ENCODE assay signal across 17 cellular contexts in genomic region chr1:67838180-67838912, GRCh38. TPM values are rescaled to one million over a fixed set of nuclear protein-coding genes. Genes with fewer than 3 reads are reported as not detected.
DNase-seq lines count a peak whose midpoint lies in the region; ATAC-seq, FAIRE-seq and TF ChIP-seq lines count a peak whose summit lies in the region.
"Had no signal": no experiment of that assay in that cellular context is flagged by ENCODE, and none has a peak within 500 bp of the region (broad histone marks: within the 10 kb centered on the region; RNA-seq: fewer than 3 reads in every experiment).

No MANE protein-coding gene starts in this region.

- H3K4me3 ChIP-seq in BE2C (ENCODE audit: low read depth, low read length) (no peak overlapping the region), PC-9 (no peak overlapping the region), pancreas (no peak overlapping the region)
- H3K4me3 ChIP-seq: BLaER1 treated with 17β-estradiol and CSF1 and Interleukin-3, amounts not matched to agents 10 nM and 100 nM had no signal

- no peak for FAIRE-seq in pancreas (lab: Jason Lieb, UNC)
- FAIRE-seq: GM18507 had no signal

- H4K20me1 ChIP-seq in PC-9 (ENCODE audit: insufficient read depth), result no peaks in the 10 kb centered on the region
- H4K20me1 ChIP-seq: BLaER1 treated with 17β-estradiol and CSF1 and Interleukin-3, amounts not matched to agents 10 nM and 100 nM had no signal

- BruUV-seq in PC-9 (replicated peaks; lab: Mats Ljungman, UMichigan), result no TSS peak

- 31 to 41% methylated on average over 5 of the region's 5 CpGs for WGBS in pancreas, 2 donors

- ATAC-seq in pancreas, result peak; percentile 52 to 77 (median 62)
- no peak for ATAC-seq in GM21360 (IDR thresholded peaks at IDR 0.05; ENCODE audit: unreplicated experiment)
- ATAC-seq in GM18909 (IDR thresholded peaks at IDR 0.05; ENCODE audit: poor library complexity, unreplicated experiment), result no peak
- ATAC-seq: Panc1 had no signal

- intact Hi-C loops in PC-9 (cut with micrococcal nuclease; ENCODE audit: unreplicated experiment) (loop anchor here (10.0 kb wide), 2 partner anchors 404 to 546 kb away; partner anchors contain the start of gene SERBP1), pancreas (cut with DNase I) (no loop called here)

- DNase-seq in BE2C (peak; percentile 20), PC-9 (peak in 1 of 2 experiments; percentile 50), epithelial cell of prostate (ENCODE audit: low read depth, low spot score) (no peak), pancreas (no peak), NCI-H1436 treated with DMSO at 0.1 percent for 48 hours (lab: John Stamatoyannopoulos, UW) (no peak)
- no peak for DNase-seq in effector CD4-positive, alpha-beta T cell
- DNase-seq: activated naive CD4-positive, alpha-beta T cell treated with Interleukin-2 at 50 U/mL for 16 hours; cortex of kidney; Karpas-422; left ventricle myocardium superior; NCI-H2171 treated with DMSO at 0.1 percent for 48 hours; stimulated activated CD4-positive, alpha-beta T cell treated with anti-CD3 and anti-CD28 coated beads, Interleukin-15, amount 100 ng/mL, for 24 hours had no signal

- POLR2A ChIA-PET in PC-9 (lab: Charles Lee; ENCODE audit: unreplicated experiment), result interaction anchor here (0.6 kb wide), 1 partner anchor 15 kb away, joined by 3 read pairs; no protein-coding TSS in a partner anchor

- H3F3A ChIP-seq in PC-9 (ENCODE audit: insufficient read depth, low read depth), result no peaks in the 10 kb centered on the region; the same call in 1 of the 2 replicates

- no peaks in the 10 kb centered on the region for H3K4me1 ChIP-seq in BE2C
- peaks cover 26% of the 10 kb centered on the region for H3K4me1 ChIP-seq in PC-9 (replicated peaks; ENCODE audit: insufficient read depth)
- H3K4me1 ChIP-seq in pancreas, result peaks cover 3 to 18% (median 5%) of the 10 kb centered on the region in 3 donors

- no peak for TF ChIP-seq CTCF in BE2C (IDR thresholded peaks at IDR 0.05; ENCODE audit: low read depth, low read length)
- no peak for TF ChIP-seq CTCF in PC-9 (conservative IDR thresholded peaks at IDR 0.05)
- no peak for TF ChIP-seq CTCF in pancreas (IDR thresholded peaks at IDR 0.05)

- H3K27ac ChIP-seq in PC-9 (no peak overlapping the region), epithelial cell of prostate (peak overlapping the region; percentile 55), pancreas (peak overlapping the region in 3 of 4 donors; percentile 16 to 51 (median 44))
- H3K27ac ChIP-seq: BLaER1 treated with 17β-estradiol and CSF1 and Interleukin-3, amounts not matched to agents 10 nM and 100 nM had no signal

- no peaks in the 10 kb centered on the region for H3K79me2 ChIP-seq in PC-9 (ENCODE audit: low read depth)

- no peak overlapping the region for H2AFZ ChIP-seq in PC-9

- CTCF ChIA-PET in PC-9 (lab: Charles Lee), result interaction anchor here (1.0 kb wide), 1 partner anchor 72 kb away, joined by 3 read pairs; no protein-coding TSS in a partner anchor

- H3K9me2 ChIP-seq in PC-9 (ENCODE audit: insufficient read depth), result no peaks in the 10 kb centered on the region

- 0 out of 2 replicates have a peak overlapping the region, but pooled peaks have one; percentile 5 for H3K4me2 ChIP-seq in PC-9

- H3K9me3 ChIP-seq in BE2C (no peaks in the 10 kb centered on the region), PC-9 (ENCODE audit: insufficient read depth, low read depth) (no peaks in the 10 kb centered on the region), pancreas (no peaks in the 10 kb centered on the region)
- H3K9me3 ChIP-seq: BLaER1 treated with 17β-estradiol and CSF1 and Interleukin-3, amounts not matched to agents 10 nM and 100 nM had no signal

- H3K36me3 ChIP-seq in BE2C, result no peaks in the 10 kb centered on the region
- H3K36me3 ChIP-seq in PC-9 (ENCODE audit: low read depth), result no peaks in the 10 kb centered on the region
- H3K36me3 ChIP-seq in pancreas, result no peaks in the 10 kb centered on the region
- H3K36me3 ChIP-seq: BLaER1 treated with 17β-estradiol and CSF1 and Interleukin-3, amounts not matched to agents 10 nM and 100 nM had no signal

- H3K27me3 ChIP-seq in BE2C (no peaks in the 10 kb centered on the region), PC-9 (ENCODE audit: insufficient read depth, low read depth) (no peaks in the 10 kb centered on the region), pancreas (no peaks in the 10 kb centered on the region)

RNA-seq across cellular contexts. Expression of gene GNG12, which starts 5.1 kb away (rescaled TPM):
- 8.3 TPM for polyA plus RNA-seq in BE2C (2012; ENCODE audit: insufficient read depth, insufficient read length, low read depth)
- 69.9 and 102 TPM in 2 replicates for total RNA-seq in PC-9 (2021)
- total RNA-seq in pancreas, result 10 to 100 TPM; 16.0 to 39.8 (median 23.2) TPM
- polyA plus RNA-seq in pancreas, result 10 to 100 TPM in 1 of 2 donors, 1 to 10 TPM in 1; 7.3 to 19.7 TPM

Comparison
In these comparisons a context has a peak if more than half of its experiments do, and no peak if none do; other contexts are left out.
1. ATAC-seq: peak in pancreas (4 of 4); none in GM21360 (single experiment) and GM18909 (single experiment).